Comparison of ENCODE assay signal across 23 cellular contexts in genomic region chr5:142009886-142010285, GRCh38. TPM values are rescaled to one million over a fixed set of nuclear protein-coding genes. Genes with fewer than 3 reads are reported as not detected.
"Had no signal": no experiment of that assay in that cellular context is flagged by ENCODE, and none has a peak within 500 bp of the region (broad histone marks: within the 10 kb centered on the region; RNA-seq: fewer than 3 reads in every experiment).

No MANE protein-coding gene starts in this region.

- H3K9me3 Mint-ChIP-seq: effector memory CD8-positive, alpha-beta T cell; nephron progenitor cell; stimulated activated effector memory CD8-positive, alpha-beta T cell treated with anti-CD3 and anti-CD28 coated beads, Interleukin-12 subunit alpha, Interleukin-12 subunit beta, amount 100 ng/mL, for 72 hours; stimulated activated naive CD8-positive, alpha-beta T cell treated with anti-CD3 and anti-CD28 coated beads, Interleukin-15, Interleukin-2, amounts not matched to agents 100 ng/mL and 50 ng/mL, for 24 hours had no signal

- ATAC-seq: activated T-cell treated with anti-CD3 and anti-CD28 coated beads, Interleukin-2, amount 50 U/mL, for 72 hours; effector memory CD8-positive, alpha-beta T cell; gastrocnemius medialis; left ventricle myocardium superior; mucosa of descending colon; SK-N-SH treated with all-trans-retinoic acid at 6 μM for 48 hours; stimulated activated effector memory CD8-positive, alpha-beta T cell treated with anti-CD3 and anti-CD28 coated beads, Interleukin-12 subunit alpha, Interleukin-12 subunit beta, amount 100 ng/mL, for 72 hours had no signal

- DNase-seq: activated CD4-positive, CD25-positive, alpha-beta regulatory T cell treated with anti-CD3 and anti-CD28 coated beads, Interleukin-2, amount 50 U/mL, for 72 hours; activated gamma-delta T cell; activated T-cell treated with anti-CD3 and anti-CD28 coated beads, Interleukin-2, amount 50 U/mL, for 72 hours; amygdala; caudate nucleus; cortex of kidney; effector memory CD8-positive, alpha-beta T cell; gastrocnemius medialis; glutamatergic neuron; islet precursor cell; left ventricle myocardium superior; mucosa of descending colon; nephron progenitor cell; ovary; stimulated activated CD4-positive, alpha-beta T cell treated with anti-CD3 and anti-CD28 coated beads, Interleukin-12 subunit alpha, Interleukin-12 subunit beta, amount 100 ng/mL, for 4 hours; stimulated activated CD4-positive, alpha-beta T cell treated with anti-CD3 and anti-CD28 coated beads, Interleukin-4, amount 100 ng/mL, for 1 hour; T-helper 2 cell; trophoblast cell had no signal

- H3K27ac Mint-ChIP-seq: activated T-cell treated with anti-CD3 and anti-CD28 coated beads, Interleukin-2, amount 50 U/mL, for 72 hours; effector memory CD8-positive, alpha-beta T cell; nephron progenitor cell; stimulated activated effector memory CD8-positive, alpha-beta T cell treated with anti-CD3 and anti-CD28 coated beads, Interleukin-12 subunit alpha, Interleukin-12 subunit beta, amount 100 ng/mL, for 72 hours had no signal

- H3K4me3 Mint-ChIP-seq: activated T-cell treated with anti-CD3 and anti-CD28 coated beads, Interleukin-2, amount 50 U/mL, for 72 hours; effector memory CD8-positive, alpha-beta T cell; nephron progenitor cell; stimulated activated effector memory CD8-positive, alpha-beta T cell treated with anti-CD3 and anti-CD28 coated beads, Interleukin-12 subunit alpha, Interleukin-12 subunit beta, amount 100 ng/mL, for 72 hours had no signal

- H3K27me3 Mint-ChIP-seq: effector memory CD8-positive, alpha-beta T cell; progenitor cell of endocrine pancreas; stimulated activated naive CD8-positive, alpha-beta T cell treated with anti-CD3 and anti-CD28 coated beads, Interleukin-15, Interleukin-2, amounts not matched to agents 100 ng/mL and 50 ng/mL, for 24 hours had no signal

RNA-seq across cellular contexts. Expression of gene PCDH12, which starts 51.9 kb away (rescaled TPM):
- total RNA-seq: myocyte, progenitor cell of endocrine pancreas had no signal
